Comparison of ENCODE assay signal across 17 cellular contexts in genomic region chrX:47570794-47571193, GRCh38. TPM values are rescaled to one million over a fixed set of nuclear protein-coding genes. Genes with fewer than 3 reads are reported as not detected.
DNase-seq lines count a peak whose midpoint lies in the region; ATAC-seq and TF ChIP-seq lines count a peak whose summit lies in the region.
"Had no signal": no experiment of that assay in that cellular context is flagged by ENCODE, and none has a peak within 500 bp of the region (broad histone marks: within the 10 kb centered on the region; RNA-seq: fewer than 3 reads in every experiment).

No MANE protein-coding gene starts in this region.

- H3K79me2 ChIP-seq in smooth muscle cell (ENCODE audit: low read depth) = no peaks in the 10 kb centered on the region

- ATAC-seq in sciatic nerve = no peak
- no peak for ATAC-seq in GM19351 (IDR thresholded peaks at IDR 0.05; ENCODE audit: unreplicated experiment)
- ATAC-seq: A549, HepG2 had no signal

- no peak for TF ChIP-seq POLR2A in adrenal gland (IDR thresholded peaks at IDR 0.05)

- H3K4me3 ChIP-seq in smooth muscle cell (no peak overlapping the region), adrenal gland (no peak overlapping the region)
- H3K4me3 ChIP-seq: A549, HAP-1 had no signal

- no peaks in the 10 kb centered on the region for H3K9me3 ChIP-seq in smooth muscle cell (replicated peaks; ENCODE audit: low read depth)
- H3K9me3 ChIP-seq in adrenal gland (replicated peaks in 1 of 3) = no peaks in the 10 kb centered on the region
- H3K9me3 ChIP-seq: A549, BE2C, HAP-1 had no signal

- CTCF ChIA-PET in RWPE1 (lab: Yijun Ruan, JAX) = no interaction called here

- WGBS in smooth muscle cell (ENCODE audit: low lambda C conversion rate) = 94% methylated on average over 8 of the region's 8 CpGs
- WGBS in adrenal gland, 4 donors = 50 to 84% (median 81%) methylated on average over 2 to 8 of the region's 8 CpGs

- no peaks in the 10 kb centered on the region for H3K9me3 Mint-ChIP-seq in dendritic cell treated with granulocyte-macrophage colony-stimulating factor and Interleukin-4, amounts not matched to agents 40 ng/mL and 50 ng/mL, for 4 days
- H3K9me3 Mint-ChIP-seq in nephron = peaks cover 24% of the 10 kb centered on the region
- H3K9me3 Mint-ChIP-seq: CD4-positive, alpha-beta memory T cell had no signal

- H3K27me3 Mint-ChIP-seq in dendritic cell treated with granulocyte-macrophage colony-stimulating factor and Interleukin-4, amounts not matched to agents 40 ng/mL and 50 ng/mL, for 4 days = peaks cover 15% of the 10 kb centered on the region
- no peaks in the 10 kb centered on the region for H3K27me3 Mint-ChIP-seq in nephron (ENCODE audit: low read depth)
- H3K27me3 Mint-ChIP-seq: CD4-positive, alpha-beta memory T cell had no signal

- DNase-seq in RWPE1 (ENCODE audit: low spot score) (no peak), sciatic nerve (ENCODE audit: low spot score) (peak; percentile 39), DMS 273 (lab: John Stamatoyannopoulos, UW; ENCODE audit: unreplicated experiment) (no peak), smooth muscle cell (lab: John Stamatoyannopoulos, UW; ENCODE audit: unreplicated experiment) (no peak), adrenal gland (no peak)
- DNase-seq: BE2C; CD4-positive, alpha-beta memory T cell; COR-L47; DMS53; GF-D8 had no signal

- no peaks in the 10 kb centered on the region for H4K20me1 ChIP-seq in smooth muscle cell (ENCODE audit: low read depth)

- peaks cover 65% of the 10 kb centered on the region for H3K36me3 Mint-ChIP-seq in dendritic cell treated with granulocyte-macrophage colony-stimulating factor and Interleukin-4, amounts not matched to agents 40 ng/mL and 50 ng/mL, for 4 days (ENCODE audit: low read depth)
- H3K36me3 Mint-ChIP-seq in nephron (ENCODE audit: low read depth) = peaks cover 59% of the 10 kb centered on the region

- H3K27me3 ChIP-seq in smooth muscle cell (ENCODE audit: low read depth) (no peaks in the 10 kb centered on the region), adrenal gland (no peaks in the 10 kb centered on the region)
- H3K27me3 ChIP-seq: BE2C had no signal

- no peak overlapping the region for H3K9ac ChIP-seq in smooth muscle cell (ENCODE audit: low read depth)

- H3K27ac ChIP-seq in RWPE1 (peak overlapping the region; percentile 97), smooth muscle cell (ENCODE audit: low read depth) (no peak overlapping the region), adrenal gland (no peak overlapping the region)
- H3K27ac ChIP-seq: A549, C4-2B had no signal

- no peak overlapping the region for H2AFZ ChIP-seq in smooth muscle cell (ENCODE audit: low read depth)

- intact Hi-C loops in dendritic cell treated with granulocyte-macrophage colony-stimulating factor and Interleukin-4, amounts not matched to agents 40 ng/mL and 50 ng/mL, for 4 days (cut with micrococcal nuclease) = no loop called here
- intact Hi-C loops in sciatic nerve (cut with DNase I) = no loop called here
- intact Hi-C loops in adrenal gland (cut with DNase I) = no loop called here

- POLR2A ChIA-PET in RWPE1 (lab: Yijun Ruan, JAX; ENCODE audit: low non-redundant PET) = no interaction called here

- no peak overlapping the region for H3K4me2 ChIP-seq in smooth muscle cell
- H3K4me2 ChIP-seq: A549 had no signal

- H3K4me3 Mint-ChIP-seq in dendritic cell treated with granulocyte-macrophage colony-stimulating factor and Interleukin-4, amounts not matched to agents 40 ng/mL and 50 ng/mL, for 4 days = peak overlapping the region; percentile 45
- H3K4me3 Mint-ChIP-seq in nephron = peak overlapping the region in 2 of 3 experiments; percentile 58 to 59
- H3K4me3 Mint-ChIP-seq: CD4-positive, alpha-beta memory T cell had no signal

- no peak for TF ChIP-seq CTCF in RWPE1 (conservative IDR thresholded peaks at IDR 0.05; ENCODE audit: low read depth)
- no peak for TF ChIP-seq CTCF in nephron (IDR thresholded peaks at IDR 0.05; ENCODE audit: unreplicated experiment in 3 of 3)
- TF ChIP-seq CTCF in smooth muscle cell (IDR thresholded peaks at IDR 0.05; ENCODE audit: borderline replicate concordance, insufficient read depth, poor library complexity, severe bottlenecking) = no peak
- TF ChIP-seq CTCF in adrenal gland (IDR thresholded peaks at IDR 0.05) = no peak

- peaks cover 37% of the 10 kb centered on the region for H3K4me1 Mint-ChIP-seq in dendritic cell treated with granulocyte-macrophage colony-stimulating factor and Interleukin-4, amounts not matched to agents 40 ng/mL and 50 ng/mL, for 4 days (ENCODE audit: low read depth)
- peaks cover 6% of the 10 kb centered on the region for H3K4me1 Mint-ChIP-seq in nephron

- H3K4me1 ChIP-seq in smooth muscle cell (ENCODE audit: low read depth) (no peaks in the 10 kb centered on the region), adrenal gland (replicated peaks in 1 of 2) (peaks cover 0 to 5% of the 10 kb centered on the region in 2 donors)
- H3K4me1 ChIP-seq: BE2C, HAP-1 had no signal

- no peak overlapping the region for H3K27ac Mint-ChIP-seq in dendritic cell treated with granulocyte-macrophage colony-stimulating factor and Interleukin-4, amounts not matched to agents 40 ng/mL and 50 ng/mL, for 4 days
- H3K27ac Mint-ChIP-seq in nephron = peak overlapping the region; percentile 66 to 84 (median 80)
- H3K27ac Mint-ChIP-seq: CD4-positive, alpha-beta memory T cell had no signal

- H3K36me3 ChIP-seq in smooth muscle cell (ENCODE audit: low read depth) (no peaks in the 10 kb centered on the region), adrenal gland (replicated peaks in 1 of 2) (peaks cover 0 to 43% of the 10 kb centered on the region in 2 donors)

- no peaks in the 10 kb centered on the region for H3F3A ChIP-seq in smooth muscle cell (ENCODE audit: low read depth)

RNA-seq across cellular contexts. Expression of gene ARAF, which starts 9.8 kb away (rescaled TPM):
- total RNA-seq in sciatic nerve (60.5 TPM), smooth muscle cell (29.5 and 33.1 TPM in 2 replicates), adrenal gland (100 to 1,000 TPM in 2 of 8 donors, 10 to 100 TPM in 6; 44.8 to 113 (median 78.1) TPM)
- polyA plus RNA-seq in smooth muscle cell (63.1 and 72.8 TPM in 2 replicates), adrenal gland (10 to 100 TPM; 51.2 to 64.5 (median 59.4) TPM)

RNA-seq across cellular contexts. Expression of gene TIMP1, which starts 11.4 kb away (rescaled TPM):
- 288 TPM for total RNA-seq in sciatic nerve
- 3,396 and 3,796 TPM in 2 replicates for total RNA-seq in smooth muscle cell
- 14,304 and 15,830 TPM in 2 replicates for polyA plus RNA-seq in smooth muscle cell
- 1,000 to 10,000 TPM in 2 of 8 donors, 100 to 1,000 TPM in 6; 560 to 1,511 (median 704) TPM for total RNA-seq in adrenal gland
- 1,000 to 10,000 TPM in 2 of 3 donors, 100 to 1,000 TPM in 1; 415 to 3,693 (median 3,244) TPM for polyA plus RNA-seq in adrenal gland

RNA-seq across cellular contexts. Expression of gene SYN1, which starts 48.9 kb away (rescaled TPM):
- total RNA-seq in sciatic nerve (2.9 TPM), smooth muscle cell (0.22 and 5.1 TPM in 2 replicates), adrenal gland (1 to 10 TPM in 6 of 8 donors, under 1 TPM in 1, not detected in 1; 0.12 to 8.2 (median 3.4) TPM)
- polyA plus RNA-seq in smooth muscle cell (9.1 and 13.3 TPM in 2 replicates), adrenal gland (10 to 100 TPM in 1 of 3 donors, 1 to 10 TPM in 2; 3.8 to 16.5 (median 6.2) TPM)
- total RNA-seq: HepG2 had no signal
- polyA plus RNA-seq: HepG2 had no signal

RNA-seq across cellular contexts. Expression of gene CFP, which starts 58.9 kb away (rescaled TPM):
- 7.3 TPM for total RNA-seq in sciatic nerve
- 0.36 and 0.58 TPM in 2 replicates for total RNA-seq in smooth muscle cell
- polyA plus RNA-seq in smooth muscle cell = 1.3 and 1.7 TPM in 2 replicates
- total RNA-seq in adrenal gland = 10 to 100 TPM in 3 of 8 donors, 1 to 10 TPM in 4, under 1 TPM in 1; 0.91 to 14.5 (median 8.2) TPM
- 10 to 100 TPM in 2 of 3 donors, 1 to 10 TPM in 1; 1.2 to 12.0 (median 10.5) TPM for polyA plus RNA-seq in adrenal gland
- total RNA-seq: HepG2 had no signal
